ENCODE assay signal across 13 cellular contexts in genomic region chr12:85725991-85726390, GRCh38.
DNase-seq lines count a peak whose midpoint lies in the region; ATAC-seq and TF ChIP-seq lines count a peak whose summit lies in the region.
"Had no signal": no experiment of that assay in that cellular context is flagged by ENCODE, and none has a peak within 500 bp of the region (broad histone marks: within the 10 kb centered on the region; RNA-seq: fewer than 3 reads in every experiment).

No MANE protein-coding gene starts in this region.

- H3K27ac Mint-ChIP-seq in endodermal cell: no peak overlapping the region
- no peak overlapping the region for H3K27ac Mint-ChIP-seq in CD4-positive, alpha-beta T cell
- H3K27ac Mint-ChIP-seq: activated naive CD8-positive, alpha-beta T cell treated with anti-CD3 and anti-CD28 coated beads for 36 hours; activated T-cell treated with anti-CD3 and anti-CD28 coated beads, Interleukin-2, amount 50 U/mL, for 24 hours had no signal

- H3K36me3 Mint-ChIP-seq in endodermal cell (ENCODE audit: low read depth): no peaks in the 10 kb centered on the region
- no peaks in the 10 kb centered on the region for H3K36me3 Mint-ChIP-seq in CD4-positive, alpha-beta T cell (ENCODE audit: low read depth)
- H3K36me3 Mint-ChIP-seq: activated naive CD8-positive, alpha-beta T cell treated with anti-CD3 and anti-CD28 coated beads for 36 hours had no signal

- H3K4me3 Mint-ChIP-seq in endodermal cell: no peak overlapping the region
- no peak overlapping the region for H3K4me3 Mint-ChIP-seq in CD4-positive, alpha-beta T cell
- H3K4me3 Mint-ChIP-seq: activated naive CD8-positive, alpha-beta T cell treated with anti-CD3 and anti-CD28 coated beads for 36 hours; activated T-cell treated with anti-CD3 and anti-CD28 coated beads, Interleukin-2, amount 50 U/mL, for 24 hours had no signal

- H3K27me3 Mint-ChIP-seq in endodermal cell (ENCODE audit: insufficient read depth): no peaks in the 10 kb centered on the region
- H3K27me3 Mint-ChIP-seq in CD4-positive, alpha-beta T cell: no peaks in the 10 kb centered on the region
- H3K27me3 Mint-ChIP-seq: activated naive CD8-positive, alpha-beta T cell treated with anti-CD3 and anti-CD28 coated beads for 36 hours; activated T-cell treated with anti-CD3 and anti-CD28 coated beads, Interleukin-2, amount 50 U/mL, for 24 hours had no signal

- H3K4me1 ChIP-seq in endodermal cell (ENCODE audit: control insufficient read depth, insufficient read depth, low read length): no peaks in the 10 kb centered on the region
- H3K4me1 ChIP-seq in lower lobe of right lung: no peaks in the 10 kb centered on the region

- CTCF ChIA-PET in CD4-positive, alpha-beta T cell (lab: Charles Lee): no interaction called here

- H3K9ac ChIP-seq in endodermal cell (ENCODE audit: extremely low read depth, low read length, poor library complexity, severe bottlenecking): no peak overlapping the region
- H3K9ac ChIP-seq: parathyroid adenoma had no signal

- ATAC-seq in HG02970 (IDR thresholded peaks at IDR 0.05; ENCODE audit: low FRiP score, unreplicated experiment) (no peak), lower lobe of right lung (no peak), HG03135 (IDR thresholded peaks at IDR 0.05; ENCODE audit: unreplicated experiment) (no peak)
- ATAC-seq in CD4-positive, alpha-beta T cell (ENCODE audit: poor library complexity): no peak
- ATAC-seq: left ventricle myocardium superior had no signal

- DNase-seq in AG09309 (ENCODE audit: low read depth) (no peak), G401 (ENCODE audit: low spot score) (peak; percentile 84), NCI-H524 treated with DMSO at 0.1 percent for 48 hours (lab: John Stamatoyannopoulos, UW) (peak; percentile 30), endodermal cell (no peak), lower lobe of right lung (no peak)
- no peak for DNase-seq in CD4-positive, alpha-beta T cell
- DNase-seq: activated naive CD8-positive, alpha-beta T cell treated with anti-CD3 and anti-CD28 coated beads for 36 hours; activated T-cell treated with anti-CD3 and anti-CD28 coated beads, Interleukin-2, amount 50 U/mL, for 24 hours; left ventricle myocardium superior; NCI-H510A had no signal

- H3K27me3 ChIP-seq in endodermal cell (ENCODE audit: control insufficient read depth, insufficient read depth, low read length, poor library complexity, severe bottlenecking) (no peaks in the 10 kb centered on the region), lower lobe of right lung (ENCODE audit: low read depth) (no peaks in the 10 kb centered on the region)
- no peaks in the 10 kb centered on the region for H3K27me3 ChIP-seq in CD4-positive, alpha-beta T cell (ENCODE audit: control insufficient read depth, insufficient read depth, low read length)

- no peak overlapping the region for H3K4me3 ChIP-seq in AG09309 (ENCODE audit: control insufficient read depth, low read depth, low read length)
- no peak overlapping the region for H3K4me3 ChIP-seq in endodermal cell (ENCODE audit: low read length)
- no peak overlapping the region for H3K4me3 ChIP-seq in lower lobe of right lung

- 79% methylated on average over 2 of the region's 2 CpGs; no CpG with 5 or more reads in 1 of the 2 experiments for WGBS in endodermal cell (ENCODE audit: insufficient coverage in 1 of 2, insufficient read length in 1 of 2), 2 experiments

- POLR2A ChIA-PET in CD4-positive, alpha-beta T cell (lab: Charles Lee): no interaction called here

- TF ChIP-seq CTCF in AG09309 (IDR thresholded peaks at IDR 0.05; ENCODE audit: control insufficient read depth, insufficient read depth, low read depth, low read length, missing control alignments): peak; percentile 29
- peak; percentile 24 for TF ChIP-seq CTCF in endodermal cell (conservative IDR thresholded peaks at IDR 0.05)
- TF ChIP-seq CTCF in lower lobe of right lung (IDR thresholded peaks at IDR 0.05): no peak
- TF ChIP-seq CTCF in CD4-positive, alpha-beta T cell (IDR thresholded peaks at IDR 0.05): no peak

- H3K9me3 ChIP-seq in endodermal cell (ENCODE audit: control insufficient read depth, low read length) (no peaks in the 10 kb centered on the region), lower lobe of right lung (no peaks in the 10 kb centered on the region)
- H3K9me3 ChIP-seq in CD4-positive, alpha-beta T cell (ENCODE audit: control insufficient read depth, low read length): no peaks in the 10 kb centered on the region

- no peaks in the 10 kb centered on the region for H3K4me1 Mint-ChIP-seq in endodermal cell
- no peaks in the 10 kb centered on the region for H3K4me1 Mint-ChIP-seq in CD4-positive, alpha-beta T cell (ENCODE audit: low read depth)
- H3K4me1 Mint-ChIP-seq: activated naive CD8-positive, alpha-beta T cell treated with anti-CD3 and anti-CD28 coated beads for 36 hours had no signal

- H3K27ac ChIP-seq in endodermal cell (ENCODE audit: low read depth, low read length) (no peak overlapping the region), lower lobe of right lung (no peak overlapping the region)
- H3K27ac ChIP-seq in CD4-positive, alpha-beta T cell (ENCODE audit: low read depth, low read length): no peak overlapping the region
- H3K27ac ChIP-seq: parathyroid adenoma had no signal

- H3K36me3 ChIP-seq in endodermal cell (ENCODE audit: control insufficient read depth, insufficient read depth, low read length) (no peaks in the 10 kb centered on the region), lower lobe of right lung (no peaks in the 10 kb centered on the region)

- intact Hi-C loops in lower lobe of right lung (cut with DNase I): no loop called here
- intact Hi-C loops in CD4-positive, alpha-beta T cell (cut with DNase I, micrococcal nuclease): no loop called here

- in situ Hi-C loops in G401 (cut with HindIII; ENCODE audit: low sequenced_read_pairs): no loop called here

- peaks cover 2% of the 10 kb centered on the region for H3K9me3 Mint-ChIP-seq in endodermal cell
- H3K9me3 Mint-ChIP-seq in CD4-positive, alpha-beta T cell: peaks cover 5% of the 10 kb centered on the region

Comparison
In these comparisons a context has a peak if more than half of its experiments do, and no peak if none do; other contexts are left out.
1. DNase-seq: peak in G401 (single experiment) and NCI-H524 treated with DMSO at 0.1 percent for 48 hours (single experiment); none in AG09309 (single experiment), endodermal cell (single experiment), lower lobe of right lung (single experiment) and CD4-positive, alpha-beta T cell (0 of 10).
2. CTCF ChIP-seq: peak in AG09309 (single experiment) and endodermal cell (single experiment); none in lower lobe of right lung (single experiment) and CD4-positive, alpha-beta T cell (single experiment).